8 cellular contexts compared by ENCODE assay signal in the genomic region with DNA sequence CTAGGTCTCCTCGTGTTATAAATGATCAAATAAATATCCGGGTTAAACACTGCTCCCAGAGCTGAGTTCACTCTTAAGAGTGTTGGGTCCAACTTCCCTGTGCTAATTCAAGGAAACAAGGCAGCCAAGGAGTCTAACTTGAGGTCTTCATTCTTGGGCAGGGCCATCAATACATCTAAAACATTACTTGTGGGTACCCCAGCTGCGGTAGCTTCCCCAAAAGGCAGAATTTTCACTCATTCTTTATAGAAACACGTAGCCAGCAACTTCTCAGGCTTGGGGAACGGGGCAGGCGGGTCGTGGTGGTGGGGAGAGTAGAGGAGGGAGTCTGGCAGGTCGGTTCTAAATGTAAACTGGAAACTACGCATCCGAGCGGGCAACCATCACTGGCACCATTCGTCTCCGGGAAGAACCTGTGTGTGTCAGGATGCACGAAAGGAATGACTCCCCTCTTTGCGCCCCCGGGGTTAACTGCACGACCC. TPM values are rescaled to one million over a fixed set of nuclear protein-coding genes. Genes with fewer than 3 reads are reported as not detected.
DNase-seq lines count a peak whose midpoint lies in the region; ATAC-seq and TF ChIP-seq lines count a peak whose summit lies in the region.

No MANE protein-coding gene starts in this region.

- peak; percentile 23 for DNase-seq in GM10248 (ENCODE audit: extremely low spot score)
- DNase-seq in KG1 (lab: John Stamatoyannopoulos, UW) = peak; percentile 11
- no peak for DNase-seq in activated naive CD4-positive, alpha-beta T cell treated with anti-CD3 and anti-CD28 coated beads, Interleukin-2, amount 10 ng/mL, durations not matched to agents 7 days and 5 days
- DNase-seq in left cardiac atrium = no peak
- DNase-seq in prostate gland (ENCODE audit: low spot score) = peak; percentile 28
- no peak for DNase-seq in NK-92 (lab: John Stamatoyannopoulos, UW; ENCODE audit: unreplicated experiment)
- DNase-seq in NK-92 treated with Interleukin-12 subunit alpha and Interleukin-12 subunit beta, amount 100 ng/mL, for 24 hours (lab: John Stamatoyannopoulos, UW) = no peak

- H3K4me3 Mint-ChIP-seq in activated naive CD4-positive, alpha-beta T cell treated with anti-CD3 and anti-CD28 coated beads, Interleukin-2, amount 10 ng/mL, durations not matched to agents 7 days and 5 days = peak overlapping the region; percentile 92

- no peak for TF ChIP-seq POLR2A in prostate gland (IDR thresholded peaks at IDR 0.05)

- H3K27me3 Mint-ChIP-seq in activated naive CD4-positive, alpha-beta T cell treated with anti-CD3 and anti-CD28 coated beads, Interleukin-2, amount 10 ng/mL, durations not matched to agents 7 days and 5 days = no peaks in the 10 kb centered on the region

- peak overlapping the region; percentile 89 to 97 for H3K27ac ChIP-seq in prostate gland

- H3K4me3 ChIP-seq in prostate gland = peak overlapping the region; percentile 93 to 96

- peaks cover 9% of the 10 kb centered on the region for H3K36me3 Mint-ChIP-seq in activated naive CD4-positive, alpha-beta T cell treated with anti-CD3 and anti-CD28 coated beads, Interleukin-2, amount 10 ng/mL, durations not matched to agents 7 days and 5 days

- no peaks in the 10 kb centered on the region for H3K9me3 ChIP-seq in prostate gland

- POLR2A ChIA-PET in GM10248 (lab: Yijun Ruan, JAX) = no interaction called here

- intact Hi-C loops in left cardiac atrium (cut with DNase I) (no loop called here), prostate gland (cut with DNase I) (loop anchor here (5.0 kb wide), 1 partner anchor 44 kb away; no protein-coding TSS in a partner anchor)

- CTCF ChIA-PET in GM10248 (lab: Yijun Ruan, JAX) = interaction anchor here (1.0 to 1.7 kb wide), 2 partner anchors 10 to 17 kb away, joined by 3 to 6 read pairs; no protein-coding TSS in a partner anchor
- CTCF ChIA-PET in activated naive CD4-positive, alpha-beta T cell treated with anti-CD3 and anti-CD28 coated beads, Interleukin-2, amount 10 ng/mL, durations not matched to agents 7 days and 5 days (lab: Charles Lee) = interaction anchor here (1.0 to 1.1 kb wide), 2 partner anchors 14 to 58 kb away, joined by 3 read pairs; no protein-coding TSS in a partner anchor

- peak overlapping the region; percentile 92 for H3K27ac Mint-ChIP-seq in activated naive CD4-positive, alpha-beta T cell treated with anti-CD3 and anti-CD28 coated beads, Interleukin-2, amount 10 ng/mL, durations not matched to agents 7 days and 5 days

- peaks cover 57% of the 10 kb centered on the region for H3K4me1 Mint-ChIP-seq in activated naive CD4-positive, alpha-beta T cell treated with anti-CD3 and anti-CD28 coated beads, Interleukin-2, amount 10 ng/mL, durations not matched to agents 7 days and 5 days

- ATAC-seq in left cardiac atrium = peak; percentile 8 to 9
- ATAC-seq in HG03439 (IDR thresholded peaks at IDR 0.05; ENCODE audit: unreplicated experiment) = no peak

- H3K4me1 ChIP-seq in prostate gland (replicated peaks) = no peaks in the 10 kb centered on the region

- no peaks in the 10 kb centered on the region for H3K36me3 ChIP-seq in prostate gland

- WGBS in prostate gland = 1% methylated on average over 17 of the region's 17 CpGs

- H3K9me3 Mint-ChIP-seq in activated naive CD4-positive, alpha-beta T cell treated with anti-CD3 and anti-CD28 coated beads, Interleukin-2, amount 10 ng/mL, durations not matched to agents 7 days and 5 days = no peaks in the 10 kb centered on the region

- TF ChIP-seq CTCF in GM10248 (IDR thresholded peaks at IDR 0.05; ENCODE audit: control extremely low read depth, extremely low read depth, low read depth, missing control alignments) (no peak), prostate gland (IDR thresholded peaks at IDR 0.05) (no peak)

- H3K27me3 ChIP-seq in prostate gland (replicated peaks; ENCODE audit: insufficient read depth) = no peaks in the 10 kb centered on the region

RNA-seq across cellular contexts. Expression of gene METTL9, which starts 0.7 kb away (rescaled TPM):
- total RNA-seq in left cardiac atrium = 10 to 100 TPM; 49.3 to 63.8 TPM
- 100 to 1,000 TPM in 1 of 2 donors, 10 to 100 TPM in 1; 98.9 to 160 TPM for total RNA-seq in prostate gland

RNA-seq across cellular contexts. Expression of gene IGSF6, which starts 53.7 kb away (rescaled TPM):
- total RNA-seq in left cardiac atrium = 1 to 10 TPM; 4.8 to 5.8 TPM
- total RNA-seq in prostate gland = 1 to 10 TPM in 1 of 2 donors, not detected in 1; 4.5 TPM

Comparison
In these comparisons a context has a peak if more than half of its experiments do, and no peak if none do; other contexts are left out.
1. DNase-seq: peak in GM10248 (single experiment), KG1 (single experiment) and prostate gland (single experiment); none in activated naive CD4-positive, alpha-beta T cell treated with anti-CD3 and anti-CD28 coated beads, Interleukin-2, amount 10 ng/mL, durations not matched to agents 7 days and 5 days (single experiment), left cardiac atrium (single experiment), NK-92 (single experiment) and NK-92 treated with Interleukin-12 subunit alpha and Interleukin-12 subunit beta, amount 100 ng/mL, for 24 hours (single experiment).